2 cellular contexts compared by ENCODE assay signal in the genomic region with DNA sequence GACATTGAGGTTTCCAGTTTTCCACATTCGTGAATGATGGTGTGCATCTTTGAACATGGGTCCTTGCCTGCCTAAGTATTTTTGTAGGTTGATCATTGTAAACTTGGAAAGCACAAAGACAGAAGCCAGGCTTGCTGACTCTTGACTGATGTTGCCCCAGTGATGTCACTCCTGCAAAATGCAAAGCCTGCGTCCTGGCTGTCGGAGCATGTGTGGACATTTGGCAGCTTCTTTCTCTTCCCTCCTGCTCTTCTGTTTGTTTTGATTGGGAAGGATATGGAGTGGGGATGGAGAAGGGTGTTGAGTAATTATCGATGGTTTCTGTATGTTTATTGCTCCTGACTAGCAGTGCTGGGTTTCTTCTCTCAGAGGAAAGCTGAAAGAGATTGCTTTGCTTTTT.
A peak's percentile ranks its signal among the peaks of the same experiment; 100 is the strongest.
TF ChIP-seq lines count a peak whose summit lies in the region.

No MANE protein-coding gene starts in this region.

TF ChIP-seq in A549, 52 proteins besides CTCF, POLR2A, EP300 and RAD21:
- no peak for TF ChIP-seq TP53 (CRISPR knock-in tag; IDR thresholded peaks at IDR 0.05)
- no peak for TF ChIP-seq CHD2 (IDR thresholded peaks at IDR 0.05; ENCODE audit: low read length, partially characterized antibody)
- no peak for TF ChIP-seq ZSCAN20 (CRISPR knock-in tag; IDR thresholded peaks at IDR 0.05)
- TF ChIP-seq CHD4 (IDR thresholded peaks at IDR 0.05; ENCODE audit: borderline replicate concordance) = no peak
- TF ChIP-seq, protein P1, sequence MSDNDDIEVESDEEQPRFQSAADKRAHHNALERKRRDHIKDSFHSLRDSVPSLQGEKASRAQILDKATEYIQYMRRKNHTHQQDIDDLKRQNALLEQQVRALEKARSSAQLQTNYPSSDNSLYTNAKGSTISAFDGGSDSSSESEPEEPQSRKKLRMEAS (IDR thresholded peaks at IDR 0.05) = no peak
- TF ChIP-seq EHMT2 (IDR thresholded peaks at IDR 0.05; ENCODE audit: low read depth) = no peak
- no peak for TF ChIP-seq KDM5A (IDR thresholded peaks at IDR 0.05)
- TF ChIP-seq, protein P2, sequence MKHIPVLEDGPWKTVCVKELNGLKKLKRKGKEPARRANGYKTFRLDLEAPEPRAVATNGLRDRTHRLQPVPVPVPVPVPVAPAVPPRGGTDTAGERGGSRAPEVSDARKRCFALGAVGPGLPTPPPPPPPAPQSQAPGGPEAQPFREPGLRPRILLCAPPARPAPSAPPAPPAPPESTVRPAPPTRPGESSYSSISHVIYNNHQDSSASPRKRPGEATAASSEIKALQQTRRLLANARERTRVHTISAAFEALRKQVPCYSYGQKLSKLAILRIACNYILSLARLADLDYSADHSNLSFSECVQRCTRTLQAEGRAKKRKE (CRISPR knock-in tag; IDR thresholded peaks at IDR 0.05; ENCODE audit: low read depth) = no peak
- no peak for TF ChIP-seq CEBPB (IDR thresholded peaks at IDR 0.05)
- no peak for TF ChIP-seq RCOR1 (IDR thresholded peaks at IDR 0.05; ENCODE audit: low read depth, low read length)
- no peak for TF ChIP-seq ZFP36 (IDR thresholded peaks at IDR 0.05; ENCODE audit: borderline replicate concordance, partially characterized antibody)
TF ChIP-seq in A549: peak in this region for 0.

TF ChIP-seq in HepG2, 621 proteins besides CTCF, POLR2A, EP300 and RAD21:
- TF ChIP-seq ZNF12 (CRISPR knock-in tag; IDR thresholded peaks at IDR 0.05) (0 out of 2 replicates have a peak, but pooled peaks have one; percentile 20), TEAD3 (CRISPR knock-in tag; optimal IDR thresholded peaks at IDR 0.05; ENCODE audit: borderline replicate concordance) (peak; percentile 43), KAT8 (CRISPR knock-in tag; IDR thresholded peaks at IDR 0.05) (0 out of 2 replicates have a peak, but pooled peaks have one; percentile 15), FOSL2 (CRISPR knock-in tag; IDR thresholded peaks at IDR 0.05) (0 out of 2 replicates have a peak, but pooled peaks have one; percentile 35), MEF2D (CRISPR knock-in tag; IDR thresholded peaks at IDR 0.05) (no peak), CREM (IDR thresholded peaks at IDR 0.05) (no peak), CREM (CRISPR knock-in tag; IDR thresholded peaks at IDR 0.05) (no peak), ZNF674 (CRISPR knock-in tag; IDR thresholded peaks at IDR 0.05; ENCODE audit: low read depth) (no peak), SNRNP70 (IDR thresholded peaks at IDR 0.05; ENCODE audit: low read depth, low read length) (no peak), ZNF180 (CRISPR knock-in tag; IDR thresholded peaks at IDR 0.05; ENCODE audit: borderline replicate concordance, low read depth) (no peak), PAF1 (CRISPR knock-in tag; IDR thresholded peaks at IDR 0.05) (no peak), TGIF2 (CRISPR knock-in tag; IDR thresholded peaks at IDR 0.05) (0 out of 2 replicates have a peak, but pooled peaks have one; percentile 41), HOXD1 (CRISPR knock-in tag; IDR thresholded peaks at IDR 0.05) (no peak), ZSCAN9 (CRISPR knock-in tag; IDR thresholded peaks at IDR 0.05; ENCODE audit: borderline replicate concordance) (peak; percentile 27; the same call in 1 of the 2 replicates), ARNTL (CRISPR knock-in tag; IDR thresholded peaks at IDR 0.05) (no peak), SRSF9 (IDR thresholded peaks at IDR 0.05; ENCODE audit: borderline replicate concordance, insufficient read depth, low read depth, low read length, poor library complexity, severe bottlenecking) (no peak), ZNF234 (CRISPR knock-in tag; conservative IDR thresholded peaks at IDR 0.05) (no peak), ZNF652 (CRISPR knock-in tag; IDR thresholded peaks at IDR 0.05; ENCODE audit: borderline replicate concordance, low read depth) (no peak), FOXK1 (CRISPR knock-in tag; IDR thresholded peaks at IDR 0.05; ENCODE audit: borderline replicate concordance, low read depth) (peak; percentile 17; the same call in 1 of the 2 replicates), ARID2 (CRISPR knock-in tag; IDR thresholded peaks at IDR 0.05; ENCODE audit: borderline replicate concordance) (0 out of 2 replicates have a peak, but pooled peaks have one; percentile 59), ZSCAN31 (CRISPR knock-in tag; IDR thresholded peaks at IDR 0.05; ENCODE audit: low read depth) (no peak), FOXA3 (CRISPR knock-in tag; IDR thresholded peaks at IDR 0.05) (no peak), SAP130 (CRISPR knock-in tag; IDR thresholded peaks at IDR 0.05; ENCODE audit: low read depth) (peak; percentile 33; the same call in 1 of the 2 replicates), SALL2 (CRISPR knock-in tag; IDR thresholded peaks at IDR 0.05) (no peak), YEATS4 (CRISPR knock-in tag; IDR thresholded peaks at IDR 0.05; ENCODE audit: borderline replicate concordance) (no peak)
- TF ChIP-seq, protein P3, sequence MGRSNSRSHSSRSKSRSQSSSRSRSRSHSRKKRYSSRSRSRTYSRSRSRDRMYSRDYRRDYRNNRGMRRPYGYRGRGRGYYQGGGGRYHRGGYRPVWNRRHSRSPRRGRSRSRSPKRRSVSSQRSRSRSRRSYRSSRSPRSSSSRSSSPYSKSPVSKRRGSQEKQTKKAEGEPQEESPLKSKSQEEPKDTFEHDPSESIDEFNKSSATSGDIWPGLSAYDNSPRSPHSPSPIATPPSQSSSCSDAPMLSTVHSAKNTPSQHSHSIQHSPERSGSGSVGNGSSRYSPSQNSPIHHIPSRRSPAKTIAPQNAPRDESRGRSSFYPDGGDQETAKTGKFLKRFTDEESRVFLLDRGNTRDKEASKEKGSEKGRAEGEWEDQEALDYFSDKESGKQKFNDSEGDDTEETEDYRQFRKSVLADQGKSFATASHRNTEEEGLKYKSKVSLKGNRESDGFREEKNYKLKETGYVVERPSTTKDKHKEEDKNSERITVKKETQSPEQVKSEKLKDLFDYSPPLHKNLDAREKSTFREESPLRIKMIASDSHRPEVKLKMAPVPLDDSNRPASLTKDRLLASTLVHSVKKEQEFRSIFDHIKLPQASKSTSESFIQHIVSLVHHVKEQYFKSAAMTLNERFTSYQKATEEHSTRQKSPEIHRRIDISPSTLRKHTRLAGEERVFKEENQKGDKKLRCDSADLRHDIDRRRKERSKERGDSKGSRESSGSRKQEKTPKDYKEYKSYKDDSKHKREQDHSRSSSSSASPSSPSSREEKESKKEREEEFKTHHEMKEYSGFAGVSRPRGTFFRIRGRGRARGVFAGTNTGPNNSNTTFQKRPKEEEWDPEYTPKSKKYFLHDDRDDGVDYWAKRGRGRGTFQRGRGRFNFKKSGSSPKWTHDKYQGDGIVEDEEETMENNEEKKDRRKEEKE (IDR thresholded peaks at IDR 0.05) = no peak
- TF ChIP-seq, protein P4, sequence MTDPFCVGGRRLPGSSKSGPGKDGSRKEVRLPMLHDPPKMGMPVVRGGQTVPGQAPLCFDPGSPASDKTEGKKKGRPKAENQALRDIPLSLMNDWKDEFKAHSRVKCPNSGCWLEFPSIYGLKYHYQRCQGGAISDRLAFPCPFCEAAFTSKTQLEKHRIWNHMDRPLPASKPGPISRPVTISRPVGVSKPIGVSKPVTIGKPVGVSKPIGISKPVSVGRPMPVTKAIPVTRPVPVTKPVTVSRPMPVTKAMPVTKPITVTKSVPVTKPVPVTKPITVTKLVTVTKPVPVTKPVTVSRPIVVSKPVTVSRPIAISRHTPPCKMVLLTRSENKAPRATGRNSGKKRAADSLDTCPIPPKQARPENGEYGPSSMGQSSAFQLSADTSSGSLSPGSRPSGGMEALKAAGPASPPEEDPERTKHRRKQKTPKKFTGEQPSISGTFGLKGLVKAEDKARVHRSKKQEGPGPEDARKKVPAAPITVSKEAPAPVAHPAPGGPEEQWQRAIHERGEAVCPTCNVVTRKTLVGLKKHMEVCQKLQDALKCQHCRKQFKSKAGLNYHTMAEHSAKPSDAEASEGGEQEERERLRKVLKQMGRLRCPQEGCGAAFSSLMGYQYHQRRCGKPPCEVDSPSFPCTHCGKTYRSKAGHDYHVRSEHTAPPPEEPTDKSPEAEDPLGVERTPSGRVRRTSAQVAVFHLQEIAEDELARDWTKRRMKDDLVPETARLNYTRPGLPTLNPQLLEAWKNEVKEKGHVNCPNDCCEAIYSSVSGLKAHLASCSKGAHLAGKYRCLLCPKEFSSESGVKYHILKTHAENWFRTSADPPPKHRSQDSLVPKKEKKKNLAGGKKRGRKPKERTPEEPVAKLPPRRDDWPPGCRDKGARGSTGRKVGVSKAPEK (CRISPR knock-in tag; IDR thresholded peaks at IDR 0.05; ENCODE audit: borderline replicate concordance) = no peak
- TF ChIP-seq, protein P5, sequence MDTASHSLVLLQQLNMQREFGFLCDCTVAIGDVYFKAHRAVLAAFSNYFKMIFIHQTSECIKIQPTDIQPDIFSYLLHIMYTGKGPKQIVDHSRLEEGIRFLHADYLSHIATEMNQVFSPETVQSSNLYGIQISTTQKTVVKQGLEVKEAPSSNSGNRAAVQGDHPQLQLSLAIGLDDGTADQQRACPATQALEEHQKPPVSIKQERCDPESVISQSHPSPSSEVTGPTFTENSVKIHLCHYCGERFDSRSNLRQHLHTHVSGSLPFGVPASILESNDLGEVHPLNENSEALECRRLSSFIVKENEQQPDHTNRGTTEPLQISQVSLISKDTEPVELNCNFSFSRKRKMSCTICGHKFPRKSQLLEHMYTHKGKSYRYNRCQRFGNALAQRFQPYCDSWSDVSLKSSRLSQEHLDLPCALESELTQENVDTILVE (CRISPR knock-in tag; IDR thresholded peaks at IDR 0.05) = 0 out of 2 replicates have a peak, but pooled peaks have one; percentile 46
